ENCODE assay signal across 2 cellular contexts in genomic region chr1:97989094-97989680, GRCh38.
A peak's percentile ranks its signal among the peaks of the same experiment; 100 is the strongest.
TF ChIP-seq lines count a peak whose summit lies in the region.

No MANE protein-coding gene starts in this region.

TF ChIP-seq in IMR-90, 13 proteins besides CTCF, POLR2A, EP300 and RAD21:
- TF ChIP-seq CEBPB (IDR thresholded peaks at IDR 0.05; ENCODE audit: low read depth, low read length), result peak; percentile 44; the same call in 1 of the 2 replicates
- no peak for TF ChIP-seq RFX5 (IDR thresholded peaks at IDR 0.05; ENCODE audit: low read depth, low read length)

TF ChIP-seq in WTC11, 78 proteins besides CTCF, POLR2A, EP300 and RAD21:
- TF ChIP-seq ESRRA (CRISPR knock-in tag; IDR thresholded peaks at IDR 0.05; ENCODE audit: borderline replicate concordance) (no peak), GABPB1 (CRISPR knock-in tag; IDR thresholded peaks at IDR 0.05) (no peak)
